In genomic region chr17:61680921-61681320, GRCh38 we compare ENCODE assay signal across 35 cellular contexts.
"Had no signal": no experiment of that assay in that cellular context is flagged by ENCODE, and none has a peak within 500 bp of the region (broad histone marks: within the 10 kb centered on the region; RNA-seq: fewer than 3 reads in every experiment).

No MANE protein-coding gene starts in this region.

- H3K9me3 Mint-ChIP-seq: activated CD4-positive, alpha-beta memory T cell treated with anti-CD3 and anti-CD28 coated beads, Interleukin-2, amount 10 ng/mL, durations not matched to agents 7 days and 5 days; activated CD4-positive, alpha-beta T cell treated with anti-CD3 and anti-CD28 coated beads, Interleukin-2, amount 10 ng/mL, durations not matched to agents 7 days and 5 days; activated naive CD4-positive, alpha-beta T cell treated with anti-CD3 and anti-CD28 coated beads for 36 hours; activated naive CD4-positive, alpha-beta T cell treated with anti-CD3 and anti-CD28 coated beads, Interleukin-2, amount 50 U/mL, for 72 hours; activated naive CD8-positive, alpha-beta T cell treated with anti-CD3 and anti-CD28 coated beads for 36 hours; activated T-cell treated with anti-CD3 and anti-CD28 coated beads, Interleukin-2, amount 50 U/mL, for 4 hours; activated T-cell treated with anti-CD3 and anti-CD28 coated beads, Interleukin-2, amount 50 U/mL, for 72 hours; activated T-helper 1 cell treated with anti-CD3 and anti-CD28 coated beads, Interleukin-12 subunit alpha, Interleukin-12 subunit beta, Interleukin-2, Interleukin-4 antibody, amounts not matched to agents 30 ng/mL and 10 ng/mL and 1 ng/mL, durations not matched to agents 14 hours and 24 hours and 36 hours; activated T-helper 17 cell treated with anti-CD3 and anti-CD28 coated beads, Interleukin-2, amount 50 U/mL, for 72 hours; T-helper 1 cell treated with Interleukin-12 subunit alpha and Interleukin-12 subunit beta and Interleukin-4 antibody, amounts not matched to agents 30 μg/mL and 1 μg/mL, for 36 hours; T-helper 2 cell treated with Interferon-gamma antibody and Interleukin-4, amounts not matched to agents 5 μg/mL and 100 μg/mL, for 36 hours had no signal

- DNase-seq: activated CD4-positive, alpha-beta memory T cell treated with anti-CD3 and anti-CD28 coated beads, Interleukin-2, amount 10 ng/mL, durations not matched to agents 7 days and 5 days; activated CD4-positive, alpha-beta T cell treated with anti-CD3 and anti-CD28 coated beads for 1 hour; activated CD4-positive, alpha-beta T cell treated with anti-CD3 and anti-CD28 coated beads for 36 hours; activated CD4-positive, alpha-beta T cell treated with anti-CD3 and anti-CD28 coated beads for 48 hours; activated CD4-positive, alpha-beta T cell treated with anti-CD3 and anti-CD28 coated beads, Interleukin-2, amount 10 ng/mL, durations not matched to agents 7 days and 5 days; activated CD4-positive, alpha-beta T cell treated with anti-CD3 and anti-CD28 coated beads, Interleukin-2, amount 50 U/mL, for 48 hours; activated CD4-positive, CD25-positive, alpha-beta regulatory T cell; activated CD8-positive, alpha-beta memory T cell treated with anti-CD3 and anti-CD28 coated beads for 24 hours; activated CD8-positive, alpha-beta memory T cell treated with anti-CD3 and anti-CD28 coated beads, Interleukin-2, amount 50 U/mL, for 4 hours; activated CD8-positive, alpha-beta T cell treated with anti-CD3 and anti-CD28 coated beads, Interleukin-2, amount 10 ng/mL, durations not matched to agents 7 days and 5 days; activated effector memory CD4-positive, alpha-beta T cell treated with anti-CD3 and anti-CD28 coated beads, Interleukin-2, amount 50 U/mL, for 16 hours; activated gamma-delta T cell treated with Interleukin-2 at 50 U/mL for 16 hours; activated naive CD4-positive, alpha-beta T cell; activated naive CD4-positive, alpha-beta T cell treated with anti-CD3 and anti-CD28 coated beads for 36 hours; activated naive CD4-positive, alpha-beta T cell treated with anti-CD3 and anti-CD28 coated beads, Interleukin-2, amount 50 U/mL, for 16 hours; activated naive CD8-positive, alpha-beta T cell treated with anti-CD3 and anti-CD28 coated beads for 36 hours; activated T-cell treated with anti-CD3 and anti-CD28 coated beads for 4 hours; activated T-cell treated with anti-CD3 and anti-CD28 coated beads, Interleukin-2, amount 50 U/mL, for 1 hour; activated T-cell treated with anti-CD3 and anti-CD28 coated beads, Interleukin-2, amount 50 U/mL, for 4 hours; activated T-cell treated with anti-CD3 and anti-CD28 coated beads, Interleukin-2, amount 50 U/mL, for 72 hours; adrenal gland; amniotic stem cell; aorta; body of pancreas; brain microvascular endothelial cell; central memory CD4-positive, alpha-beta T cell; T-helper 1 cell; T-helper 2 cell; T-helper 9 cell had no signal

- H3K27me3 Mint-ChIP-seq: activated CD4-positive, alpha-beta T cell treated with anti-CD3 and anti-CD28 coated beads for 36 hours; activated CD4-positive, alpha-beta T cell treated with anti-CD3 and anti-CD28 coated beads, Interleukin-2, amount 10 ng/mL, durations not matched to agents 7 days and 5 days; activated naive CD8-positive, alpha-beta T cell treated with anti-CD3 and anti-CD28 coated beads for 36 hours; activated T-helper 17 cell treated with anti-CD3 and anti-CD28 coated beads, Interleukin-2, amount 50 U/mL, for 72 hours had no signal

- H3K36me3 Mint-ChIP-seq: activated naive CD4-positive, alpha-beta T cell treated with anti-CD3 and anti-CD28 coated beads, Interleukin-2, amount 50 U/mL, for 72 hours had no signal

- H3K27ac Mint-ChIP-seq: activated CD4-positive, alpha-beta memory T cell treated with anti-CD3 and anti-CD28 coated beads, Interleukin-2, amount 10 ng/mL, durations not matched to agents 7 days and 5 days; activated CD4-positive, alpha-beta T cell treated with anti-CD3 and anti-CD28 coated beads for 36 hours; activated CD4-positive, alpha-beta T cell treated with anti-CD3 and anti-CD28 coated beads, Interleukin-2, amount 10 ng/mL, durations not matched to agents 7 days and 5 days; activated CD8-positive, alpha-beta T cell treated with anti-CD3 and anti-CD28 coated beads, Interleukin-2, amount 10 ng/mL, durations not matched to agents 7 days and 5 days; activated naive CD4-positive, alpha-beta T cell treated with anti-CD3 and anti-CD28 coated beads for 36 hours; activated naive CD4-positive, alpha-beta T cell treated with anti-CD3 and anti-CD28 coated beads, Interleukin-2, amount 50 U/mL, for 72 hours; activated naive CD8-positive, alpha-beta T cell treated with anti-CD3 and anti-CD28 coated beads for 36 hours; activated T-cell treated with anti-CD3 and anti-CD28 coated beads, Interleukin-2, amount 50 U/mL, for 72 hours; activated T-helper 1 cell treated with anti-CD3 and anti-CD28 coated beads, Interleukin-12 subunit alpha, Interleukin-12 subunit beta, Interleukin-2, Interleukin-4 antibody, amounts not matched to agents 30 ng/mL and 10 ng/mL and 1 ng/mL, durations not matched to agents 14 hours and 24 hours and 36 hours; activated T-helper 17 cell treated with anti-CD3 and anti-CD28 coated beads, Interleukin-2, amount 50 U/mL, for 72 hours; T-helper 1 cell treated with Interleukin-12 subunit alpha and Interleukin-12 subunit beta and Interleukin-4 antibody, amounts not matched to agents 30 μg/mL and 1 μg/mL, for 36 hours; T-helper 2 cell treated with Interferon-gamma antibody and Interleukin-4, amounts not matched to agents 5 μg/mL and 100 μg/mL, for 36 hours had no signal

- ATAC-seq: activated CD4-positive, alpha-beta T cell treated with anti-CD3 and anti-CD28 coated beads for 36 hours; activated CD4-positive, CD25-positive, alpha-beta regulatory T cell treated with anti-CD3 and anti-CD28 coated beads, Interleukin-2, amount 50 U/mL, for 24 hours; activated CD8-positive, alpha-beta T cell treated with anti-CD3 and anti-CD28 coated beads, Interleukin-2, amount 10 ng/mL, durations not matched to agents 7 days and 5 days; activated naive CD4-positive, alpha-beta T cell treated with anti-CD3 and anti-CD28 coated beads, Interleukin-2, amount 50 U/mL, for 72 hours; activated T-cell treated with anti-CD3 and anti-CD28 coated beads, Interleukin-2, amount 50 U/mL, for 4 hours; activated T-cell treated with anti-CD3 and anti-CD28 coated beads, Interleukin-2, amount 50 U/mL, for 72 hours; activated T-helper 17 cell treated with anti-CD3 and anti-CD28 coated beads, Interleukin-2, amount 50 U/mL, for 72 hours; body of pancreas had no signal

- H3K4me1 Mint-ChIP-seq: activated CD4-positive, alpha-beta T cell treated with anti-CD3 and anti-CD28 coated beads for 36 hours; activated CD4-positive, alpha-beta T cell treated with anti-CD3 and anti-CD28 coated beads, Interleukin-2, amount 10 ng/mL, durations not matched to agents 7 days and 5 days; activated naive CD8-positive, alpha-beta T cell treated with anti-CD3 and anti-CD28 coated beads for 36 hours had no signal

- H3K4me3 Mint-ChIP-seq: activated CD4-positive, alpha-beta memory T cell treated with anti-CD3 and anti-CD28 coated beads, Interleukin-2, amount 10 ng/mL, durations not matched to agents 7 days and 5 days; activated CD4-positive, alpha-beta T cell treated with anti-CD3 and anti-CD28 coated beads for 36 hours; activated CD4-positive, alpha-beta T cell treated with anti-CD3 and anti-CD28 coated beads, Interleukin-2, amount 10 ng/mL, durations not matched to agents 7 days and 5 days; activated CD8-positive, alpha-beta T cell treated with anti-CD3 and anti-CD28 coated beads, Interleukin-2, amount 10 ng/mL, durations not matched to agents 7 days and 5 days; activated naive CD4-positive, alpha-beta T cell treated with anti-CD3 and anti-CD28 coated beads for 36 hours; activated naive CD8-positive, alpha-beta T cell treated with anti-CD3 and anti-CD28 coated beads for 36 hours; activated T-cell treated with anti-CD3 and anti-CD28 coated beads, Interleukin-2, amount 50 U/mL, for 4 hours; activated T-cell treated with anti-CD3 and anti-CD28 coated beads, Interleukin-2, amount 50 U/mL, for 72 hours; activated T-helper 1 cell treated with anti-CD3 and anti-CD28 coated beads, Interleukin-12 subunit alpha, Interleukin-12 subunit beta, Interleukin-2, Interleukin-4 antibody, amounts not matched to agents 30 ng/mL and 10 ng/mL and 1 ng/mL, durations not matched to agents 14 hours and 24 hours and 36 hours; activated T-helper 17 cell treated with anti-CD3 and anti-CD28 coated beads, Interleukin-2, amount 50 U/mL, for 72 hours; T-helper 1 cell treated with Interleukin-12 subunit alpha and Interleukin-12 subunit beta and Interleukin-4 antibody, amounts not matched to agents 30 μg/mL and 1 μg/mL, for 36 hours; T-helper 2 cell treated with Interferon-gamma antibody and Interleukin-4, amounts not matched to agents 5 μg/mL and 100 μg/mL, for 36 hours had no signal
